ENCODE assay signal across 1 cellular context in the genomic region with DNA sequence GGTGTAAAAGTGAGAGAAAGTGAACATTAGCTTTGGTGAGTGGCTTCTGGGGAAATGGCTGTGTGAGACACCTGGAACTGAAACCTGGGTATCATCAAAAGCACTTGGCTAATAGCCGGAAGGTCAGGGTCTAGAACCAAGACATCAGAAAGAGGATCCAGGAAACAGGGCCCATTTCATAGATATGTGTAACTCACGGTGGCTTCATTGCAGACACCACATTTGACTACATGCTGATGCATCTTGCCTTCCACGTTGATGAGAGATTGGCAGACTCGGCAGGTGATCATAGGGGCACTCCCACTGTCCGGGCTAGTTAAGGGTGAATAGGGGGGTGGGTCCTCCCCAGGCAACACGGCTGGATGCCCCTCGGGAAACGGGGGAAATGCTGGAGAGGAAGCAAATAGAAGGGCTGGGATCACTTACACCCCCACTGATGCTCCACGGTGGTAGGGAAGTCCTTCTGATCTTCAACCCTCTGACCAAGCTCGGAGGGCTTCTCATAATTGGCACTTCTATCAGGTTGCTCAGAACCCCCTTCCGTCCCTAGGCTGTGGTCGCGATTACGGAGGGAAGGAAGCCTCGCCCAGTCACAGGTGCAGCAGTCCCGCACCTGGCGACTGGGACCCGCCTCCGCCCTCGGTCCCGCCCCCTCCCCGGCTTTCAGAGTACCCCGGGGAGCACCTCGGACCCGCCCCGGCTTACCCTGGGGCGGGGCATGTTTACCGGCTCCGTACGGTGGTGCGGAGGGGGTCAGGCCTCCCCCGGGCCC.
TF ChIP-seq lines count a peak whose summit lies in the region.

No MANE protein-coding gene starts in this region.

TF ChIP-seq in GM12878, 131 proteins besides CTCF, POLR2A, EP300 and RAD21 (continues in another document):
- TF ChIP-seq, protein P1, sequence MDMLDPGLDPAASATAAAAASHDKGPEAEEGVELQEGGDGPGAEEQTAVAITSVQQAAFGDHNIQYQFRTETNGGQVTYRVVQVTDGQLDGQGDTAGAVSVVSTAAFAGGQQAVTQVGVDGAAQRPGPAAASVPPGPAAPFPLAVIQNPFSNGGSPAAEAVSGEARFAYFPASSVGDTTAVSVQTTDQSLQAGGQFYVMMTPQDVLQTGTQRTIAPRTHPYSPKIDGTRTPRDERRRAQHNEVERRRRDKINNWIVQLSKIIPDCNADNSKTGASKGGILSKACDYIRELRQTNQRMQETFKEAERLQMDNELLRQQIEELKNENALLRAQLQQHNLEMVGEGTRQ (IDR thresholded peaks at IDR 0.05; ENCODE audit: borderline replicate concordance, low read depth, low read length), result no peak
- TF ChIP-seq PKNOX1 (IDR thresholded peaks at IDR 0.05), result peak; percentile 15; the same call in 1 of the 2 replicates
- no peak for TF ChIP-seq TBL1XR1 (IDR thresholded peaks at IDR 0.05; ENCODE audit: low read depth, low read length)
- no peak for TF ChIP-seq FOXK2 (IDR thresholded peaks at IDR 0.05)
- no peak for TF ChIP-seq POLR2AphosphoS2 (IDR thresholded peaks at IDR 0.05; ENCODE audit: low read depth, low read length)
- TF ChIP-seq, protein P2, sequence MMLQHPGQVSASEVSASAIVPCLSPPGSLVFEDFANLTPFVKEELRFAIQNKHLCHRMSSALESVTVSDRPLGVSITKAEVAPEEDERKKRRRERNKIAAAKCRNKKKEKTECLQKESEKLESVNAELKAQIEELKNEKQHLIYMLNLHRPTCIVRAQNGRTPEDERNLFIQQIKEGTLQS (IDR thresholded peaks at IDR 0.05; ENCODE audit: borderline replicate concordance, extremely low read depth, low read depth, low read length), result no peak
- no peak for TF ChIP-seq NR2C1 (IDR thresholded peaks at IDR 0.05)
- TF ChIP-seq KDM1A (IDR thresholded peaks at IDR 0.05; ENCODE audit: borderline replicate concordance), result no peak
- no peak for TF ChIP-seq ATF7 (IDR thresholded peaks at IDR 0.05; ENCODE audit: low read depth)
- TF ChIP-seq EED (IDR thresholded peaks at IDR 0.05; ENCODE audit: low read depth), result no peak
- no peak for TF ChIP-seq ASH2L (IDR thresholded peaks at IDR 0.05; ENCODE audit: borderline replicate concordance, low read depth)
- no peak for TF ChIP-seq IRF4 (IDR thresholded peaks at IDR 0.05; ENCODE audit: low read depth, low read length)
- peak; percentile 69; the same call in 1 of the 2 replicates for TF ChIP-seq SPI1 (IDR thresholded peaks at IDR 0.05; ENCODE audit: borderline replicate concordance, insufficient read depth, low read depth, low read length)
- TF ChIP-seq ZNF217 (IDR thresholded peaks at IDR 0.05), result no peak
- no peak for TF ChIP-seq MXI1 (IDR thresholded peaks at IDR 0.05; ENCODE audit: low read depth, low read length)
- no peak for TF ChIP-seq NFYA (IDR thresholded peaks at IDR 0.05; ENCODE audit: borderline replicate concordance, low read depth, low read length)
- no peak for TF ChIP-seq MYB (IDR thresholded peaks at IDR 0.05; ENCODE audit: borderline replicate concordance, low read depth, low read length)
- TF ChIP-seq BRCA1 (IDR thresholded peaks at IDR 0.05; ENCODE audit: low read depth, low read length), result no peak
- no peak for TF ChIP-seq RBBP5 (conservative IDR thresholded peaks at IDR 0.05)
- TF ChIP-seq CUX1 (IDR thresholded peaks at IDR 0.05; ENCODE audit: insufficient replicate concordance, low read depth, low read length), result no peak
- 0 out of 4 replicates have a peak, but pooled peaks of 1 of the 2 experiments have one; percentile 1 for TF ChIP-seq IKZF2 (IDR thresholded peaks at IDR 0.05)
- TF ChIP-seq HCFC1 (IDR thresholded peaks at IDR 0.05; ENCODE audit: low read length), result no peak
- no peak for TF ChIP-seq RB1 (IDR thresholded peaks at IDR 0.05; ENCODE audit: borderline replicate concordance)
- peak in 1 of 2 experiments; percentile 73; a peak in 2 of 4 replicates for TF ChIP-seq ETV6 (conservative IDR thresholded peaks at IDR 0.05 in 1 of 2, IDR thresholded peaks at IDR 0.05 in 1 of 2; ENCODE audit: borderline replicate concordance in 1 of 2, low read depth in 1 of 2)
- no peak for TF ChIP-seq RFX5 (IDR thresholded peaks at IDR 0.05; ENCODE audit: low read depth, low read length)
- TF ChIP-seq TAF1 (IDR thresholded peaks at IDR 0.05; ENCODE audit: borderline replicate concordance, low read depth, low read length), result no peak
- no peak for TF ChIP-seq PAX5 (IDR thresholded peaks at IDR 0.05; ENCODE audit: borderline replicate concordance, low read depth, low read length)
- TF ChIP-seq PML (IDR thresholded peaks at IDR 0.05; ENCODE audit: low read length), result no peak
- TF ChIP-seq SIN3A (IDR thresholded peaks at IDR 0.05; ENCODE audit: low read depth, low read length), result peak; percentile 24; the same call in 1 of the 2 replicates
- TF ChIP-seq SMAD1 (IDR thresholded peaks at IDR 0.05; ENCODE audit: low read depth, partially characterized antibody), result no peak
- no peak for TF ChIP-seq KAT2A (conservative IDR thresholded peaks at IDR 0.05; ENCODE audit: control insufficient read depth, low read depth, low read length)
- TF ChIP-seq BCL11A (IDR thresholded peaks at IDR 0.05; ENCODE audit: low read depth, low read length), result no peak
- TF ChIP-seq, protein P3, sequence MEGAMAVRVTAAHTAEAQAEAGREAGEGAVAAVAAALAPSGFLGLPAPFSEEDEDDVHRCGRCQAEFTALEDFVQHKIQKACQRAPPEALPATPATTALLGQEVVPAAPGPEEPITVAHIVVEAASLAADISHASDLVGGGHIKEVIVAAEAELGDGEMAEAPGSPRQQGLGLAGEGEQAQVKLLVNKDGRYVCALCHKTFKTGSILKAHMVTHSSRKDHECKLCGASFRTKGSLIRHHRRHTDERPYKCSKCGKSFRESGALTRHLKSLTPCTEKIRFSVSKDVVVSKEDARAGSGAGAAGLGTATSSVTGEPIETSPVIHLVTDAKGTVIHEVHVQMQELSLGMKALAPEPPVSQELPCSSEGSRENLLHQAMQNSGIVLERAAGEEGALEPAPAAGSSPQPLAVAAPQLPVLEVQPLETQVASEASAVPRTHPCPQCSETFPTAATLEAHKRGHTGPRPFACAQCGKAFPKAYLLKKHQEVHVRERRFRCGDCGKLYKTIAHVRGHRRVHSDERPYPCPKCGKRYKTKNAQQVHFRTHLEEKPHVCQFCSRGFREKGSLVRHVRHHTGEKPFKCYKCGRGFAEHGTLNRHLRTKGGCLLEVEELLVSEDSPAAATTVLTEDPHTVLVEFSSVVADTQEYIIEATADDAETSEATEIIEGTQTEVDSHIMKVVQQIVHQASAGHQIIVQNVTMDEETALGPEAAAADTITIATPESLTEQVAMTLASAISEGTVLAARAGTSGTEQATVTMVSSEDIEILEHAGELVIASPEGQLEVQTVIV (IDR thresholded peaks at IDR 0.05; ENCODE audit: borderline replicate concordance, partially characterized antibody), result no peak
- TF ChIP-seq FOXM1 (IDR thresholded peaks at IDR 0.05; ENCODE audit: low read depth, low read length), result no peak
- TF ChIP-seq, protein P4, sequence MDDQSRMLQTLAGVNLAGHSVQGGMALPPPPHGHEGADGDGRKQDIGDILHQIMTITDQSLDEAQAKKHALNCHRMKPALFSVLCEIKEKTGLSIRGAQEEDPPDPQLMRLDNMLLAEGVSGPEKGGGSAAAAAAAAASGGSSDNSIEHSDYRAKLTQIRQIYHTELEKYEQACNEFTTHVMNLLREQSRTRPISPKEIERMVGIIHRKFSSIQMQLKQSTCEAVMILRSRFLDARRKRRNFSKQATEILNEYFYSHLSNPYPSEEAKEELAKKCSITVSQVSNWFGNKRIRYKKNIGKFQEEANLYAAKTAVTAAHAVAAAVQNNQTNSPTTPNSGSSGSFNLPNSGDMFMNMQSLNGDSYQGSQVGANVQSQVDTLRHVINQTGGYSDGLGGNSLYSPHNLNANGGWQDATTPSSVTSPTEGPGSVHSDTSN (IDR thresholded peaks at IDR 0.05; ENCODE audit: insufficient replicate concordance, low read depth, low read length), result no peak
- TF ChIP-seq YY1 (IDR thresholded peaks at IDR 0.05; ENCODE audit: low read depth, low read length), result no peak
- TF ChIP-seq LARP7 (IDR thresholded peaks at IDR 0.05), result no peak
- TF ChIP-seq EGR1 (IDR thresholded peaks at IDR 0.05; ENCODE audit: borderline replicate concordance in 1 of 2, low read depth in 2 of 2, low read length in 2 of 2), result no peak
- no peak for TF ChIP-seq ZNF687 (IDR thresholded peaks at IDR 0.05)
- TF ChIP-seq SMARCA5 (IDR thresholded peaks at IDR 0.05), result 0 out of 2 replicates have a peak, but pooled peaks have one; percentile 62
- TF ChIP-seq SMC3 (IDR thresholded peaks at IDR 0.05; ENCODE audit: borderline replicate concordance, low read length), result no peak
- 0 out of 2 replicates have a peak, but pooled peaks have one; percentile 22 for TF ChIP-seq TCF12 (IDR thresholded peaks at IDR 0.05; ENCODE audit: low read depth, low read length)
- TF ChIP-seq JUND (IDR thresholded peaks at IDR 0.05; ENCODE audit: low read depth, low read length), result no peak
- TF ChIP-seq, protein P5, sequence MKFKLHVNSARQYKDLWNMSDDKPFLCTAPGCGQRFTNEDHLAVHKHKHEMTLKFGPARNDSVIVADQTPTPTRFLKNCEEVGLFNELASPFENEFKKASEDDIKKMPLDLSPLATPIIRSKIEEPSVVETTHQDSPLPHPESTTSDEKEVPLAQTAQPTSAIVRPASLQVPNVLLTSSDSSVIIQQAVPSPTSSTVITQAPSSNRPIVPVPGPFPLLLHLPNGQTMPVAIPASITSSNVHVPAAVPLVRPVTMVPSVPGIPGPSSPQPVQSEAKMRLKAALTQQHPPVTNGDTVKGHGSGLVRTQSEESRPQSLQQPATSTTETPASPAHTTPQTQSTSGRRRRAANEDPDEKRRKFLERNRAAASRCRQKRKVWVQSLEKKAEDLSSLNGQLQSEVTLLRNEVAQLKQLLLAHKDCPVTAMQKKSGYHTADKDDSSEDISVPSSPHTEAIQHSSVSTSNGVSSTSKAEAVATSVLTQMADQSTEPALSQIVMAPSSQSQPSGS (IDR thresholded peaks at IDR 0.05; ENCODE audit: low read length), result no peak
- no peak for TF ChIP-seq KLF5 (IDR thresholded peaks at IDR 0.05; ENCODE audit: partially characterized antibody)
- TF ChIP-seq BMI1 (IDR thresholded peaks at IDR 0.05; ENCODE audit: borderline replicate concordance), result no peak
- TF ChIP-seq ZNF274 (IDR thresholded peaks at IDR 0.05; ENCODE audit: insufficient read depth, insufficient read length), result no peak
